26 cellular contexts compared by ENCODE assay signal in the genomic region with DNA sequence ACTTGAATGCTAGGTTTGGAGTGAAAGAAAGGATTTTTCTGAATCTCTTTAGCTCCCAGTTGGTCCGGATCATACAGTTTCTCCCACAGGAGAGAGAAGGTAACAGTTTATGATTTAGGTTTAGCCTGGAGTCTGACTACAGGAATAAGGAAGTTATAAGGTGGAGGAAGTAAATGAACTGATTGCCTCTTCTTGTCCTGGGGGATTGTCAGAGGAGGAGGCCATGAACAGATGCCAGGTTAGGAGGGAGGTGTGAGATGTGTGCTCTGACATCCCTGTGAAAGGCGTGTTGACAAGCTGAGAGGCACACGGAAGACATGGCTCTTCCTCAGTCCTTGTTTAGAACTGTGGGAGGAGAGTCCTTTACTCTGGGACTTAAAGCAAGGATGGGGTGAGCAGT.
"Had no signal": no experiment of that assay in that cellular context is flagged by ENCODE, and none has a peak within 500 bp of the region (broad histone marks: within the 10 kb centered on the region; RNA-seq: fewer than 3 reads in every experiment).

No MANE protein-coding gene starts in this region.

- DNase-seq: activated B cell treated with CpG ODN at 0.5 μM for 24 hours; activated CD4-positive, alpha-beta memory T cell treated with anti-CD3 and anti-CD28 coated beads for 36 hours; activated CD4-positive, alpha-beta T cell treated with anti-CD3 and anti-CD28 coated beads for 1 hour; activated CD4-positive, alpha-beta T cell treated with anti-CD3 and anti-CD28 coated beads, Interleukin-2, amount 10 ng/mL, durations not matched to agents 7 days and 5 days; activated gamma-delta T cell; activated naive CD4-positive, alpha-beta T cell treated with anti-CD3 and anti-CD28 coated beads for 36 hours; activated T-cell treated with anti-CD3 and anti-CD28 coated beads for 4 hours; activated T-cell treated with anti-CD3 and anti-CD28 coated beads, Interleukin-2, amount 50 U/mL, for 48 hours; aorta; cerebellar nuclear complex; Karpas-422; MM.1S; NCI-H1105; NCI-H1436; NCI-H1694 treated with DMSO at 0.1 percent for 48 hours; NCI-H2029 treated with DMSO at 0.1 percent for 48 hours; NCI-H510A treated with DMSO at 0.1 percent for 48 hours; NCI-H69; PC-3; SHP77 treated with DMSO at 0.1 percent for 48 hours; T-cell; T-helper 2 cell; T1000 had no signal

- H3K36me3 Mint-ChIP-seq: activated CD4-positive, alpha-beta memory T cell treated with anti-CD3 and anti-CD28 coated beads for 36 hours; T-cell had no signal

- H3K27ac ChIP-seq: cardiac muscle cell had no signal

- H3K4me3 Mint-ChIP-seq: activated B cell treated with CpG ODN at 0.5 μM for 24 hours; activated CD4-positive, alpha-beta memory T cell treated with anti-CD3 and anti-CD28 coated beads for 36 hours; activated CD4-positive, alpha-beta T cell treated with anti-CD3 and anti-CD28 coated beads, Interleukin-2, amount 10 ng/mL, durations not matched to agents 7 days and 5 days; activated naive CD4-positive, alpha-beta T cell treated with anti-CD3 and anti-CD28 coated beads for 36 hours; activated T-helper 17 cell treated with anti-CD3 and anti-CD28 coated beads, Interleukin-2, amount 50 U/mL, for 72 hours; T-cell had no signal

- H3K27ac Mint-ChIP-seq: activated B cell treated with CpG ODN at 0.5 μM for 24 hours; activated CD4-positive, alpha-beta memory T cell treated with anti-CD3 and anti-CD28 coated beads for 36 hours; activated CD4-positive, alpha-beta T cell treated with anti-CD3 and anti-CD28 coated beads, Interleukin-2, amount 10 ng/mL, durations not matched to agents 7 days and 5 days; activated naive CD4-positive, alpha-beta T cell treated with anti-CD3 and anti-CD28 coated beads for 36 hours; activated T-helper 17 cell treated with anti-CD3 and anti-CD28 coated beads, Interleukin-2, amount 50 U/mL, for 72 hours; T-cell had no signal

- H3K4me3 ChIP-seq: cardiac muscle cell, K562 had no signal

- H3K27me3 ChIP-seq: cardiac muscle cell had no signal

- H3K36me3 ChIP-seq: cardiac muscle cell had no signal

- H3K27me3 Mint-ChIP-seq: activated B cell treated with CpG ODN at 0.5 μM for 24 hours; activated CD4-positive, alpha-beta memory T cell treated with anti-CD3 and anti-CD28 coated beads for 36 hours; activated T-helper 17 cell treated with anti-CD3 and anti-CD28 coated beads, Interleukin-2, amount 50 U/mL, for 72 hours; T-cell had no signal

- H3K9me3 Mint-ChIP-seq: activated B cell treated with CpG ODN at 0.5 μM for 24 hours; activated CD4-positive, alpha-beta memory T cell treated with anti-CD3 and anti-CD28 coated beads for 36 hours; activated CD4-positive, alpha-beta T cell treated with anti-CD3 and anti-CD28 coated beads, Interleukin-2, amount 10 ng/mL, durations not matched to agents 7 days and 5 days; activated naive CD4-positive, alpha-beta T cell treated with anti-CD3 and anti-CD28 coated beads for 36 hours; activated T-helper 17 cell treated with anti-CD3 and anti-CD28 coated beads, Interleukin-2, amount 50 U/mL, for 72 hours; T-cell had no signal

- H3K4me1 Mint-ChIP-seq: activated B cell treated with CpG ODN at 0.5 μM for 24 hours; activated CD4-positive, alpha-beta T cell treated with anti-CD3 and anti-CD28 coated beads, Interleukin-2, amount 10 ng/mL, durations not matched to agents 7 days and 5 days; activated T-helper 17 cell treated with anti-CD3 and anti-CD28 coated beads, Interleukin-2, amount 50 U/mL, for 72 hours had no signal
